Comparison of ENCODE assay signal across 8 cellular contexts in the genomic region with DNA sequence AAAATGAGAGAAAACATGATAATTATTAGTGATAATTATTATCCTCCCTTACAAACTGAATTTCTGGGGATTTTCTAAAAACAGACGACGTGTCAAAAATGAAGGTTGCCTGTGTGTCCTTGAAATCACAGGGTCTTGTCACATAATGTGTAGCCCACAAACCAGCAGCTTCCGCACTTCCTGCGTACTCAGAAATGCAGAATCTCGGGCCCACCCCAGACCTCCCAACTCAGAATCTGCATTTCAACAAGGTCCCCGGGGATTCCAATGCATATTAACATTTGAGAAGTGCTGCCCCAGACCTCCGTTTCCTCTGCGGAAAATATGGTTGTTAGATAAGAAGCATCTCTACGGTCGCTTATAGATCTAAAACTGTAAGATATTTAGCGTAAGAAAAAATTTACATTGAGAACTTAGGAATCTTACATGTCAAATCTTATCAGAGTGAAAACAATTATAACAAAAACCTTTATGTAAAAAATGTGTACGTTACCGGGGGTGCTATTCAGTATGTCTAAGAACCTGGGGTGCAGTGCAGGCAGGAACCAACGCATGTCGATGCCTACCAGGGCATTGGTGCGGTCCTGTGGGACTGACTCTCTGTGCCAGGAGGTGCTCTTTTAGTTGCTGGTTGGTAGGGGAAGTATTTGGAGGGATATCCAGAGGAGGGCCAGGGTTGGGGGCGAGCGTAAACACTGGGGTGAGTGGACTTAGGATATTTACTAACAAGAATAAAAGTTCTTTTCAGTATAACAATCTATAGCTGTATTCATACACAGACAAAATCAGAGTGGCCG. TPM values are rescaled to one million over a fixed set of nuclear protein-coding genes. Genes with fewer than 3 reads are reported as not detected.
A peak's percentile ranks its signal among the peaks of the same experiment; 100 is the strongest.
DNase-seq lines count a peak whose midpoint lies in the region; ATAC-seq and TF ChIP-seq lines count a peak whose summit lies in the region.

No MANE protein-coding gene starts in this region.

- no peaks in the 10 kb centered on the region for H3K9me3 Mint-ChIP-seq in activated CD8-positive, alpha-beta memory T cell treated with anti-CD3 and anti-CD28 coated beads, Interleukin-2, amount 10 ng/mL, durations not matched to agents 7 days and 5 days (ENCODE audit: low read depth)
- no peaks in the 10 kb centered on the region for H3K9me3 Mint-ChIP-seq in effector memory CD8-positive, alpha-beta T cell

- CTCF ChIA-PET in activated CD8-positive, alpha-beta memory T cell treated with anti-CD3 and anti-CD28 coated beads, Interleukin-2, amount 10 ng/mL, durations not matched to agents 7 days and 5 days (lab: Charles Lee), result interaction anchor here (0.5 to 6.3 kb wide), 45 partner anchors 11 to 296 kb away, joined by 3 to 183 read pairs (median 5); a partner anchor contains a TSS

- TF ChIP-seq CTCF in WERI-Rb-1 (IDR thresholded peaks at IDR 0.05; ENCODE audit: low read depth, low read length), result no peak

- no peaks in the 10 kb centered on the region for H3K79me2 ChIP-seq in Karpas-422 (ENCODE audit: low read length)

- DNase-seq in activated CD8-positive, alpha-beta memory T cell treated with anti-CD3 and anti-CD28 coated beads, Interleukin-2, amount 10 ng/mL, durations not matched to agents 7 days and 5 days, result peak; percentile 77
- no peak for DNase-seq in activated CD8-positive, alpha-beta memory T cell treated with anti-CD3 and anti-CD28 coated beads, Interleukin-2, amount 50 U/mL, for 4 hours
- DNase-seq in Karpas-422 (peak; percentile 82), NCI-H748 (lab: John Stamatoyannopoulos, UW; ENCODE audit: unreplicated experiment) (no peak), NCI-H345 (lab: John Stamatoyannopoulos, UW) (no peak), WERI-Rb-1 (no peak)
- DNase-seq in effector memory CD8-positive, alpha-beta T cell, result no peak

- peak overlapping the region; percentile 58 for H3K4me3 ChIP-seq in Karpas-422 (ENCODE audit: low read length)
- peak overlapping the region; percentile 31 for H3K4me3 ChIP-seq in neuron (ENCODE audit: low read length)
- no peak overlapping the region for H3K4me3 ChIP-seq in WERI-Rb-1 (ENCODE audit: low read depth, low read length)

- H3K36me3 ChIP-seq in Karpas-422 (ENCODE audit: insufficient read depth, low read length) (no peaks in the 10 kb centered on the region), neuron (ENCODE audit: insufficient read depth, low read length) (no peaks in the 10 kb centered on the region), WERI-Rb-1 (no peaks in the 10 kb centered on the region)

- H3K27me3 Mint-ChIP-seq in activated CD8-positive, alpha-beta memory T cell treated with anti-CD3 and anti-CD28 coated beads, Interleukin-2, amount 10 ng/mL, durations not matched to agents 7 days and 5 days, result no peaks in the 10 kb centered on the region
- no peaks in the 10 kb centered on the region for H3K27me3 Mint-ChIP-seq in effector memory CD8-positive, alpha-beta T cell

- no peaks in the 10 kb centered on the region for H3K27me3 ChIP-seq in Karpas-422 (ENCODE audit: low read length)
- no peaks in the 10 kb centered on the region for H3K27me3 ChIP-seq in neuron (ENCODE audit: insufficient read depth, low read length)
- H3K27me3 ChIP-seq in WERI-Rb-1 (ENCODE audit: insufficient read depth, low read depth, severe bottlenecking), result no peaks in the 10 kb centered on the region

- no peaks in the 10 kb centered on the region for H3K9me2 ChIP-seq in Karpas-422 (replicated peaks; ENCODE audit: insufficient read depth, low read length)

- H3K9me3 ChIP-seq in Karpas-422 (ENCODE audit: low read length) (no peaks in the 10 kb centered on the region), neuron (ENCODE audit: low read length) (no peaks in the 10 kb centered on the region), WERI-Rb-1 (ENCODE audit: severe bottlenecking) (no peaks in the 10 kb centered on the region)

- peaks cover 52% of the 10 kb centered on the region for H3K4me1 Mint-ChIP-seq in activated CD8-positive, alpha-beta memory T cell treated with anti-CD3 and anti-CD28 coated beads, Interleukin-2, amount 10 ng/mL, durations not matched to agents 7 days and 5 days
- H3K4me1 Mint-ChIP-seq in effector memory CD8-positive, alpha-beta T cell (ENCODE audit: low read depth in 2 of 2), result peaks cover 10 to 23% of the 10 kb centered on the region in 2 donors

- H3K27ac ChIP-seq in Karpas-422 (ENCODE audit: low read length) (no peak overlapping the region), WERI-Rb-1 (no peak overlapping the region)

- H3K9ac ChIP-seq in Karpas-422 (ENCODE audit: low read length), result peak overlapping the region; percentile 54

- H3K36me3 Mint-ChIP-seq in activated CD8-positive, alpha-beta memory T cell treated with anti-CD3 and anti-CD28 coated beads, Interleukin-2, amount 10 ng/mL, durations not matched to agents 7 days and 5 days, result peaks cover 9% of the 10 kb centered on the region
- peaks cover 3% of the 10 kb centered on the region for H3K36me3 Mint-ChIP-seq in effector memory CD8-positive, alpha-beta T cell (ENCODE audit: insufficient read depth)

- H2AFZ ChIP-seq in Karpas-422 (ENCODE audit: low read length), result peak overlapping the region; percentile 8
- H2AFZ ChIP-seq in neuron (ENCODE audit: low read depth, low read length), result peak overlapping the region; percentile 13

- H3K4me3 Mint-ChIP-seq in activated CD8-positive, alpha-beta memory T cell treated with anti-CD3 and anti-CD28 coated beads, Interleukin-2, amount 10 ng/mL, durations not matched to agents 7 days and 5 days, result peak overlapping the region; percentile 74
- peak overlapping the region; percentile 35 to 65 for H3K4me3 Mint-ChIP-seq in effector memory CD8-positive, alpha-beta T cell

- ATAC-seq in activated CD8-positive, alpha-beta memory T cell treated with anti-CD3 and anti-CD28 coated beads, Interleukin-2, amount 10 ng/mL, durations not matched to agents 7 days and 5 days, result peak; percentile 64
- peak; percentile 37 for ATAC-seq in effector memory CD8-positive, alpha-beta T cell (replicated peaks)

- H3K4me1 ChIP-seq in Karpas-422 (ENCODE audit: low read length) (peaks cover 19% of the 10 kb centered on the region), neuron (ENCODE audit: insufficient read depth, low read length) (peaks cover 4% of the 10 kb centered on the region)

- peak overlapping the region; percentile 98 for H3K27ac Mint-ChIP-seq in activated CD8-positive, alpha-beta memory T cell treated with anti-CD3 and anti-CD28 coated beads, Interleukin-2, amount 10 ng/mL, durations not matched to agents 7 days and 5 days
- H3K27ac Mint-ChIP-seq in effector memory CD8-positive, alpha-beta T cell, result peak overlapping the region in 1 of 2 donors; percentile 59

- H4K20me1 ChIP-seq in Karpas-422 (ENCODE audit: insufficient read depth, low read depth, low read length), result no peaks in the 10 kb centered on the region

- H3K4me2 ChIP-seq in Karpas-422 (ENCODE audit: low read depth, low read length, poor library complexity, severe bottlenecking), result peak overlapping the region; percentile 70

RNA-seq across cellular contexts. Expression of a gene that starts 15.2 kb away (rescaled TPM):
- total RNA-seq in activated CD8-positive, alpha-beta memory T cell treated with anti-CD3 and anti-CD28 coated beads, Interleukin-2, amount 10 ng/mL, durations not matched to agents 7 days and 5 days, result 1 to 10 TPM in 1 of 2 experiments, under 1 TPM in 1; 0.32 to 1.1 TPM
- 14.3 TPM in 1 of 2 replicates, not detected in the other for total RNA-seq in Karpas-422 (2014; rRNA removed; shearing (Covaris generic); ENCODE audit: low replicate concordance)

Comparison
In these comparisons a context has a peak if more than half of its experiments do, and no peak if none do; other contexts are left out.
1. DNase-seq: peak in activated CD8-positive, alpha-beta memory T cell treated with anti-CD3 and anti-CD28 coated beads, Interleukin-2, amount 10 ng/mL, durations not matched to agents 7 days and 5 days (single experiment) and Karpas-422 (single experiment); none in activated CD8-positive, alpha-beta memory T cell treated with anti-CD3 and anti-CD28 coated beads, Interleukin-2, amount 50 U/mL, for 4 hours (single experiment), effector memory CD8-positive, alpha-beta T cell (0 of 3), NCI-H748 (single experiment), NCI-H345 (single experiment) and WERI-Rb-1 (single experiment).